1 cellular context compared by ENCODE assay signal in genomic region chr19:37655689-37656491, GRCh38.
TF ChIP-seq lines count a peak whose summit lies in the region.

No MANE protein-coding gene starts in this region.

TF ChIP-seq in HepG2, 621 proteins besides CTCF, POLR2A, EP300 and RAD21 (continued from another document and continues in another):
- TF ChIP-seq IRF9 (CRISPR knock-in tag; IDR thresholded peaks at IDR 0.05; ENCODE audit: borderline replicate concordance) (peak; percentile 87; the same call in 1 of the 2 replicates), ARNT2 (CRISPR knock-in tag; IDR thresholded peaks at IDR 0.05; ENCODE audit: low read depth) (peak; percentile 36; the same call in 1 of the 2 replicates), ZNF709 (CRISPR knock-in tag; IDR thresholded peaks at IDR 0.05) (peak; percentile 78), ZNF598 (CRISPR knock-in tag; IDR thresholded peaks at IDR 0.05; ENCODE audit: borderline replicate concordance) (0 out of 2 replicates have a peak, but pooled peaks have one; percentile 23), MYPOP (CRISPR knock-in tag; IDR thresholded peaks at IDR 0.05) (peak; percentile 86), ERF (CRISPR knock-in tag; IDR thresholded peaks at IDR 0.05) (peak; percentile 6; the same call in 1 of the 2 replicates), SIX1 (CRISPR knock-in tag; IDR thresholded peaks at IDR 0.05; ENCODE audit: borderline replicate concordance) (peak; percentile 25; the same call in 1 of the 2 replicates), KLF12 (CRISPR knock-in tag; IDR thresholded peaks at IDR 0.05; ENCODE audit: borderline replicate concordance) (no peak; the same call in 1 of the 2 replicates), MXI1 (IDR thresholded peaks at IDR 0.05; ENCODE audit: borderline replicate concordance, low read depth, low read length) (peak; percentile 72; the same call in 1 of the 3 replicates), PHF20 (CRISPR knock-in tag; IDR thresholded peaks at IDR 0.05) (no peak), ATF3 (CRISPR knock-in tag; IDR thresholded peaks at IDR 0.05) (peak; percentile 55; the same call in 1 of the 2 replicates), IKZF4 (CRISPR knock-in tag; IDR thresholded peaks at IDR 0.05; ENCODE audit: borderline replicate concordance, low read depth, not compliant biosample characterization) (peak; percentile 11), ZBTB10 (CRISPR knock-in tag; IDR thresholded peaks at IDR 0.05; ENCODE audit: borderline replicate concordance) (no peak; the same call in 1 of the 2 replicates), ZNF337 (CRISPR knock-in tag; IDR thresholded peaks at IDR 0.05; ENCODE audit: borderline replicate concordance, low read depth) (no peak), GATAD1 (CRISPR knock-in tag; IDR thresholded peaks at IDR 0.05) (peak; percentile 73), HNF4G (IDR thresholded peaks at IDR 0.05; ENCODE audit: borderline replicate concordance, low read depth, low read length) (no peak), HNF4G (CRISPR knock-in tag; IDR thresholded peaks at IDR 0.05; ENCODE audit: borderline replicate concordance, low read depth) (peak; percentile 41), KLF11 (CRISPR knock-in tag; IDR thresholded peaks at IDR 0.05) (peak; percentile 73; the same call in 1 of the 2 replicates), ZC3H13 (CRISPR knock-in tag; IDR thresholded peaks at IDR 0.05) (peak; percentile 76), POGK (CRISPR knock-in tag; conservative IDR thresholded peaks at IDR 0.05) (peak; percentile 100), ZNF282 (IDR thresholded peaks at IDR 0.05; ENCODE audit: partially characterized antibody) (no peak), ELF1 (CRISPR knock-in tag; IDR thresholded peaks at IDR 0.05) (peak; percentile 50; the same call in 1 of the 2 replicates), ZNF672 (CRISPR knock-in tag; IDR thresholded peaks at IDR 0.05) (peak; percentile 39; the same call in 1 of the 2 replicates), JDP2 (CRISPR knock-in tag; IDR thresholded peaks at IDR 0.05; ENCODE audit: borderline replicate concordance) (no peak), ZHX1 (CRISPR knock-in tag; IDR thresholded peaks at IDR 0.05; ENCODE audit: low read depth) (peak; percentile 62; the same call in 1 of the 2 replicates), ZNF644 (CRISPR knock-in tag; IDR thresholded peaks at IDR 0.05; ENCODE audit: low read depth) (no peak), ZMYM4 (CRISPR knock-in tag; IDR thresholded peaks at IDR 0.05) (peak; percentile 94), ZNF318 (CRISPR knock-in tag; IDR thresholded peaks at IDR 0.05) (peak; percentile 87), ZFP62 (CRISPR knock-in tag; IDR thresholded peaks at IDR 0.05) (no peak), RFX3 (CRISPR knock-in tag; IDR thresholded peaks at IDR 0.05) (no peak), SMARCC2 (IDR thresholded peaks at IDR 0.05) (no peak), KLF9 (CRISPR knock-in tag; IDR thresholded peaks at IDR 0.05; ENCODE audit: low read depth) (peak; percentile 48; the same call in 1 of the 2 replicates), ZNF354B (CRISPR knock-in tag; IDR thresholded peaks at IDR 0.05) (no peak), ZNF503 (CRISPR knock-in tag; IDR thresholded peaks at IDR 0.05) (no peak; the same call in 1 of the 2 replicates), MYC (CRISPR knock-in tag; IDR thresholded peaks at IDR 0.05; ENCODE audit: borderline replicate concordance) (peak; percentile 94)
